In the genomic region with DNA sequence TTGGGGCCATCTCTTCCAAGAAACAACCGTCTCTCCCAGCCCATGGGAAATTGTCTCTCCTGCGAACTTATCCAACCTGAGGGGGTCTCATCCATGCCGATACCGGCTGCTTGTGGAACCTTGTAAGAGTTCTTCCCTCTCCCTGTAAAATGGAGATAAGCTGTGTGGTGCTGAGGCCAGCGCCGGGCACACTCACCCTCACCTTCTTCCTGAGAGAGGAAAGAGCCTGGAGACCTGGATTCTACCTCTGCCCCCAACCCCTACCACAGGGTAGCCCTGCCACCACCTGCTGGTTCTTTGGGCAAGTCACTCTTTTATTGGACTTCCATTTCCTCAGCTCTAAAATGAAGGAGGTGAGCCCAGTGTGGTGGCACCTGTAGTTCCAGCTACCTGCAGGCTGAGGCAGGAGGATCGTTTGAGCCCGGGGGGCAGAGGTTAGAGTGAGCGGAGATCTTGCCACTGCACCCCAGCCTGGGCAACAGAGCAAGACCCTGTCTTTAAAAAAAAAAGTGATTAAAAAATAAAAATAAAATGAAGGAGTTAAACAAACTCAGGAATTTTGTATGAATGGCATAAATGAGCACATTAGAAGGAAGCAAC, we compare ENCODE assay signal across 8 cellular contexts. TPM values are rescaled to one million over a fixed set of nuclear protein-coding genes. Genes with fewer than 3 reads are reported as not detected.
DNase-seq lines count a peak whose midpoint lies in the region; ATAC-seq and TF ChIP-seq lines count a peak whose summit lies in the region.

No MANE protein-coding gene starts in this region.

- peak overlapping the region; percentile 58 for H3K4me3 ChIP-seq in MG63
- peak overlapping the region; percentile 69 to 71 for H3K4me3 ChIP-seq in muscle layer of duodenum (ENCODE audit: low read depth in 1 of 2, low read length in 2 of 2)

- H3K27me3 Mint-ChIP-seq in CD4-positive, alpha-beta T cell, result no peaks in the 10 kb centered on the region

- no peaks in the 10 kb centered on the region for H3K9me3 Mint-ChIP-seq in CD4-positive, alpha-beta T cell

- no peak overlapping the region for H3K27ac ChIP-seq in CD4-positive, alpha-beta T cell (ENCODE audit: low read depth, low read length)
- peak overlapping the region; percentile 54 for H3K27ac ChIP-seq in cingulate gyrus (ENCODE audit: low read depth, low read length)
- peak overlapping the region; percentile 91 for H3K27ac ChIP-seq in muscle layer of duodenum (ENCODE audit: low read length)

- H3K27me3 ChIP-seq in CD4-positive, alpha-beta T cell (ENCODE audit: control insufficient read depth, insufficient read depth, low read length), result no peaks in the 10 kb centered on the region
- H3K27me3 ChIP-seq in MG63 (no peaks in the 10 kb centered on the region), muscle layer of duodenum (ENCODE audit: low read depth, low read length) (no peaks in the 10 kb centered on the region)

- peaks cover 0 to 5% of the 10 kb centered on the region in 2 donors for H3K4me1 ChIP-seq in muscle layer of duodenum (ENCODE audit: control insufficient read depth in 1 of 2, insufficient read depth in 2 of 2, low read length in 2 of 2)

- CTCF ChIA-PET in CD4-positive, alpha-beta T cell (lab: Charles Lee), result no interaction called here

- no peak for DNase-seq in CD4-positive, alpha-beta T cell
- DNase-seq in MG63 (no peak), NCI-H146 treated with DMSO at 0.1 percent for 48 hours (lab: John Stamatoyannopoulos, UW; ENCODE audit: unreplicated experiment) (no peak), SHP77 treated with DMSO at 0.1 percent for 48 hours (lab: John Stamatoyannopoulos, UW) (no peak)

- no peak for ATAC-seq in CD4-positive, alpha-beta T cell (ENCODE audit: poor library complexity)
- ATAC-seq in HG03135 (IDR thresholded peaks at IDR 0.05; ENCODE audit: unreplicated experiment) (no peak), HG02678 (IDR thresholded peaks at IDR 0.05; ENCODE audit: unreplicated experiment) (no peak)

- POLR2A ChIA-PET in CD4-positive, alpha-beta T cell (lab: Charles Lee), result interaction anchor here (1.1 kb wide), 1 partner anchor 11 kb away, joined by 3 read pairs; no protein-coding TSS in a partner anchor

- H3K4me3 Mint-ChIP-seq in CD4-positive, alpha-beta T cell, result peak overlapping the region; percentile 94

- intact Hi-C loops in CD4-positive, alpha-beta T cell (cut with DNase I, micrococcal nuclease), result no loop called here

- H3K27ac Mint-ChIP-seq in CD4-positive, alpha-beta T cell, result peak overlapping the region; percentile 68

- no peak for TF ChIP-seq CTCF in CD4-positive, alpha-beta T cell (IDR thresholded peaks at IDR 0.05)

- H3K4me1 Mint-ChIP-seq in CD4-positive, alpha-beta T cell (ENCODE audit: low read depth), result peaks cover 14% of the 10 kb centered on the region

- no peaks in the 10 kb centered on the region for H3K9me3 ChIP-seq in CD4-positive, alpha-beta T cell (ENCODE audit: control insufficient read depth, low read length)
- no peaks in the 10 kb centered on the region for H3K9me3 ChIP-seq in MG63
- no peaks in the 10 kb centered on the region for H3K9me3 ChIP-seq in muscle layer of duodenum (ENCODE audit: control insufficient read depth in 1 of 2, low read length in 2 of 2)

- H3K36me3 Mint-ChIP-seq in CD4-positive, alpha-beta T cell (ENCODE audit: low read depth), result no peaks in the 10 kb centered on the region

- H3K36me3 ChIP-seq in MG63 (no peaks in the 10 kb centered on the region), muscle layer of duodenum (ENCODE audit: control insufficient read depth in 1 of 2, insufficient read depth in 2 of 2, low read length in 2 of 2) (no peaks in the 10 kb centered on the region)

RNA-seq across cellular contexts. Expression of gene PSAP, which starts 38.4 kb away (rescaled TPM):
- total RNA-seq in CD4-positive, alpha-beta T cell, result 100 to 1,000 TPM; 191 to 206 TPM
- 584 and 682 TPM in 2 replicates for total RNA-seq in MG63 (2014; rRNA removed; shearing (Covaris generic); ENCODE audit: low replicate concordance)
